Comparison of ENCODE assay signal across 1 cellular context in genomic region chr3:51712511-51712931, GRCh38.
TF ChIP-seq lines count a peak whose summit lies in the region.

No MANE protein-coding gene starts in this region.

TF ChIP-seq in SK-N-SH treated with all-trans-retinoic acid at 6 μM for 48 hours, 23 proteins besides CTCF, POLR2A, EP300 and RAD21 (continued from another document):
- TF ChIP-seq CREB5 (CRISPR knock-in tag; IDR thresholded peaks at IDR 0.05; ENCODE audit: low read depth) = no peak
- no peak for TF ChIP-seq OSR1 (CRISPR knock-in tag; IDR thresholded peaks at IDR 0.05)
- TF ChIP-seq ZC3H10 (CRISPR knock-in tag; IDR thresholded peaks at IDR 0.05) = no peak
- no peak for TF ChIP-seq SNAI2 (CRISPR knock-in tag; IDR thresholded peaks at IDR 0.05)
- no peak for TF ChIP-seq ARNTL (CRISPR knock-in tag; IDR thresholded peaks at IDR 0.05; ENCODE audit: borderline replicate concordance, low read depth)
- no peak for TF ChIP-seq RARB (CRISPR knock-in tag; IDR thresholded peaks at IDR 0.05)
- TF ChIP-seq TSHZ2 (CRISPR knock-in tag; IDR thresholded peaks at IDR 0.05) = no peak
- no peak for TF ChIP-seq GLIS3 (CRISPR knock-in tag; IDR thresholded peaks at IDR 0.05)
- no peak for TF ChIP-seq PPARA (CRISPR knock-in tag; IDR thresholded peaks at IDR 0.05; ENCODE audit: borderline replicate concordance)
- TF ChIP-seq TCF4 (CRISPR knock-in tag; IDR thresholded peaks at IDR 0.05; ENCODE audit: borderline replicate concordance) = no peak
